9 cellular contexts compared by ENCODE assay signal in the genomic region with DNA sequence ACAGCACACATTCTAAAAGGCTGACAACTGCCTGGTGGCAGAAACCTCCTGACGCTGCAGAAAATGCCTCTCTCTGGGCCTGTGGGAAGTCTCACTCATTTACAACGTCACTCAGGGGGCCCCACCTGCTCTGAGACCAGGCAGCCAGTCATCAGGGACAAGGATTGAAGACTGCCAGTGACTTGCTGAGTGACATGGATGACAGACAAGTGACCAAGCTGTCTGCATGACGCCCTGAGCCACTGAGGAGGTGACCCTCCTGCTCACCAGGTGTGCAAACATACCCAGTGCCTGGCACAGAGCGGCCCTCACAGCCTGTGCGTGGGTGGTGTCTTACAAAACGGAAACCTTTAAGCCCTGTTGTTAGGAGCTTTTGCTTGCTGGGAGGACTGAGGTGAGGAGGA.
DNase-seq lines count a peak whose midpoint lies in the region; ATAC-seq lines count a peak whose summit lies in the region.
"Had no signal": no experiment of that assay in that cellular context is flagged by ENCODE, and none has a peak within 500 bp of the region (broad histone marks: within the 10 kb centered on the region; RNA-seq: fewer than 3 reads in every experiment).

No MANE protein-coding gene starts in this region.

- ATAC-seq in HG03097 (IDR thresholded peaks at IDR 0.05; ENCODE audit: low FRiP score, unreplicated experiment), result no peak
- no peak for ATAC-seq in GM21717 (IDR thresholded peaks at IDR 0.05; ENCODE audit: unreplicated experiment)

- no peaks in the 10 kb centered on the region for H3K9me3 ChIP-seq in thymus (ENCODE audit: control insufficient read depth)
- H3K9me3 ChIP-seq: thoracic aorta had no signal

- WGBS in thymus, result 63% methylated on average over 6 of the region's 6 CpGs

- H3K4me3 ChIP-seq in thymus (ENCODE audit: low read length), result no peak overlapping the region
- H3K4me3 ChIP-seq: thoracic aorta had no signal

- DNase-seq in NCI-H2107 treated with DMSO at 0.1 percent for 48 hours (lab: John Stamatoyannopoulos, UW; ENCODE audit: unreplicated experiment), result peak; percentile 38
- no peak for DNase-seq in NCI-H2107 (lab: John Stamatoyannopoulos, UW)
- peak; percentile 52 to 55 for DNase-seq in activated CD4-positive, alpha-beta T cell treated with anti-CD3 and anti-CD28 coated beads for 4 hours
- DNase-seq in germinal center (ENCODE audit: low spot score), result peak; percentile 13
- no peak for DNase-seq in kidney glomerular epithelial cell (lab: John Stamatoyannopoulos, UW)

- no peaks in the 10 kb centered on the region for H3K36me3 ChIP-seq in thymus (ENCODE audit: control insufficient read depth, insufficient read depth)
- H3K36me3 ChIP-seq: thoracic aorta had no signal

- no peaks in the 10 kb centered on the region for H3K27me3 ChIP-seq in thymus (ENCODE audit: control insufficient read depth, insufficient read depth)

- peak overlapping the region; percentile 86 for H3K27ac ChIP-seq in thymus (ENCODE audit: low read depth)
- H3K27ac ChIP-seq: thoracic aorta had no signal

- H3K4me1 ChIP-seq in thymus (ENCODE audit: control insufficient read depth, insufficient read depth, low read length), result peaks cover 3% of the 10 kb centered on the region

Comparison
In these comparisons a context has a peak if more than half of its experiments do, and no peak if none do; other contexts are left out.
1. DNase-seq: peak in NCI-H2107 treated with DMSO at 0.1 percent for 48 hours (single experiment), activated CD4-positive, alpha-beta T cell treated with anti-CD3 and anti-CD28 coated beads for 4 hours (2 of 2) and germinal center (single experiment); none in NCI-H2107 (single experiment) and kidney glomerular epithelial cell (single experiment).